9 cellular contexts compared by ENCODE assay signal in genomic region chr5:14212838-14213237, GRCh38.
DNase-seq lines count a peak whose midpoint lies in the region; ATAC-seq and TF ChIP-seq lines count a peak whose summit lies in the region.
"Had no signal": no experiment of that assay in that cellular context is flagged by ENCODE, and none has a peak within 500 bp of the region (broad histone marks: within the 10 kb centered on the region; RNA-seq: fewer than 3 reads in every experiment).

No MANE protein-coding gene starts in this region.

- no peaks in the 10 kb centered on the region for H3K9me3 ChIP-seq in RWPE2 (ENCODE audit: severe bottlenecking)
- H3K9me3 ChIP-seq in skeletal muscle satellite cell (replicated peaks; ENCODE audit: low read length): no peaks in the 10 kb centered on the region
- no peaks in the 10 kb centered on the region for H3K9me3 ChIP-seq in SJCRH30 (replicated peaks)

- no peak for TF ChIP-seq CTCF in RWPE2 (IDR thresholded peaks at IDR 0.05; ENCODE audit: poor library complexity, severe bottlenecking)

- H3K4me3 ChIP-seq in RWPE2 (ENCODE audit: severe bottlenecking) (no peak overlapping the region), skeletal muscle satellite cell (ENCODE audit: low read length) (no peak overlapping the region), SJCRH30 (no peak overlapping the region)

- ATAC-seq in GM19043 (IDR thresholded peaks at IDR 0.05; ENCODE audit: low read depth, unreplicated experiment) (peak; percentile 34), HG02870 (IDR thresholded peaks at IDR 0.05; ENCODE audit: unreplicated experiment) (peak; percentile 29), RWPE2 (ENCODE audit: low read depth) (no peak)
- ATAC-seq: sciatic nerve had no signal

- H3K9ac ChIP-seq in skeletal muscle satellite cell (ENCODE audit: low read depth, low read length): no peak overlapping the region

- H3K36me3 ChIP-seq in RWPE2 (ENCODE audit: low read depth) (peaks cover 4% of the 10 kb centered on the region; the same call in 1 of the 2 replicates), skeletal muscle satellite cell (ENCODE audit: insufficient read depth, low read length) (no peaks in the 10 kb centered on the region), SJCRH30 (no peaks in the 10 kb centered on the region)

- H3K27me3 ChIP-seq in RWPE2 (ENCODE audit: insufficient read depth, poor library complexity, severe bottlenecking) (no peaks in the 10 kb centered on the region), skeletal muscle satellite cell (ENCODE audit: control insufficient read depth, insufficient read depth, low read length) (no peaks in the 10 kb centered on the region), SJCRH30 (no peaks in the 10 kb centered on the region)

- H3K27ac ChIP-seq in RWPE2 (ENCODE audit: poor library complexity, severe bottlenecking) (peak overlapping the region; percentile 99), SJCRH30 (no peak overlapping the region)

- DNase-seq in RWPE2 (ENCODE audit: low spot score): no peak
- DNase-seq in Kasumi-1 (lab: John Stamatoyannopoulos, UW): no peak
- DNase-seq in SJCRH30: no peak
- DNase-seq in NCI-H2171 treated with DMSO at 0.1 percent for 48 hours (lab: John Stamatoyannopoulos, UW): no peak
- DNase-seq in T1000 (lab: John Stamatoyannopoulos, UW): no peak

- H3K4me1 ChIP-seq in RWPE2 (ENCODE audit: insufficient read depth, poor library complexity, severe bottlenecking) (peaks cover 71% of the 10 kb centered on the region), skeletal muscle satellite cell (ENCODE audit: control insufficient read depth, insufficient read depth, low read length) (peaks cover 80% of the 10 kb centered on the region), SJCRH30 (peaks cover 16% of the 10 kb centered on the region)

- H3K4me2 ChIP-seq in skeletal muscle satellite cell (ENCODE audit: low read length): peak overlapping the region; percentile 13
